Comparison of ENCODE assay signal across 25 cellular contexts in genomic region chr2:168062054-168062453, GRCh38.
A peak's percentile ranks its signal among the peaks of the same experiment; 100 is the strongest.
DNase-seq lines count a peak whose midpoint lies in the region; ATAC-seq, FAIRE-seq and TF ChIP-seq lines count a peak whose summit lies in the region.
"Had no signal": no experiment of that assay in that cellular context is flagged by ENCODE, and none has a peak within 500 bp of the region (broad histone marks: within the 10 kb centered on the region; RNA-seq: fewer than 3 reads in every experiment).

No MANE protein-coding gene starts in this region.

- 58 to 63% methylated on average over 6 of the region's 6 CpGs for WGBS in body of pancreas, 2 donors

- peaks cover 57% of the 10 kb centered on the region for H3K36me3 Mint-ChIP-seq in nephron (ENCODE audit: low read depth)

- in situ Hi-C loops in Caki2 (cut with HindIII; ENCODE audit: low pct_unique_long_range_greater_than_20kb, low sequenced_read_pairs), result no loop called here

- no peak for TF ChIP-seq CTCF in body of pancreas (IDR thresholded peaks at IDR 0.05)
- no peak for TF ChIP-seq CTCF in kidney (IDR thresholded peaks at IDR 0.05; ENCODE audit: borderline replicate concordance, extremely low read depth, insufficient read depth)
- TF ChIP-seq CTCF in nephron (IDR thresholded peaks at IDR 0.05; ENCODE audit: unreplicated experiment in 3 of 3), result no peak

- no peak overlapping the region for H3K27ac ChIP-seq in body of pancreas
- H3K27ac ChIP-seq in kidney (ENCODE audit: low read depth in 2 of 2, low read length in 2 of 2), result no peak overlapping the region
- H3K27ac ChIP-seq: 22Rv1, GM23248 had no signal

- ATAC-seq in body of pancreas, result peak; percentile 21
- no peak for ATAC-seq in activated CD4-positive, CD25-positive, alpha-beta regulatory T cell treated with anti-CD3 and anti-CD28 coated beads, Interleukin-2, amount 50 U/mL, for 24 hours
- ATAC-seq: GM12878 had no signal

- no peak overlapping the region for H3K4me3 ChIP-seq in body of pancreas
- peak overlapping the region in 1 of 2 donors; percentile 21 for H3K4me3 ChIP-seq in kidney (ENCODE audit: low read length in 2 of 2)
- H3K4me3 ChIP-seq: BLaER1 treated with 17β-estradiol and CSF1 and Interleukin-3, amounts not matched to agents 10 nM and 100 nM; GM12878; GM23248 had no signal

- DNase-seq in Caki2 (ENCODE audit: low read depth) (peak; percentile 74), body of pancreas (no peak), kidney (no peak), DMS114 treated with DMSO at 0.1 percent for 48 hours (lab: John Stamatoyannopoulos, UW; ENCODE audit: unreplicated experiment) (no peak), AG08396 (ENCODE audit: low spot score) (no peak)
- no peak for DNase-seq in activated CD4-positive, CD25-positive, alpha-beta regulatory T cell (lab: John Stamatoyannopoulos, UW)
- DNase-seq: AML-193; BE2C; CD4-positive, alpha-beta T cell; CD8-positive, alpha-beta memory T cell; DMS79; EL; GDM1; GM23248; H7; HCEC 1CT had no signal

- H3K9me3 Mint-ChIP-seq in nephron, result no peaks in the 10 kb centered on the region
- H3K9me3 Mint-ChIP-seq: CD14-positive monocyte; CD4-positive, alpha-beta T cell; CD8-positive, alpha-beta memory T cell had no signal

- H3K27me3 ChIP-seq in body of pancreas, result no peaks in the 10 kb centered on the region
- H3K27me3 ChIP-seq: BE2C; BLaER1 treated with 17β-estradiol and CSF1 and Interleukin-3, amounts not matched to agents 10 nM and 100 nM had no signal

- peak; percentile 56 for FAIRE-seq in kidney (lab: Jason Lieb, UNC)
- FAIRE-seq: A204.1, GM12878, GM19239, H1 had no signal

- H3K4me1 ChIP-seq in body of pancreas, result no peaks in the 10 kb centered on the region
- H3K4me1 ChIP-seq in kidney (ENCODE audit: control insufficient read depth in 1 of 2, insufficient read depth in 1 of 2, low read depth in 1 of 2, low read length in 2 of 2), result peaks cover 0 to 15% of the 10 kb centered on the region in 2 donors

- TF ChIP-seq POLR2A in body of pancreas (IDR thresholded peaks at IDR 0.05), result no peak

- H3K4me1 Mint-ChIP-seq in nephron, result peaks cover 12% of the 10 kb centered on the region
- H3K4me1 Mint-ChIP-seq: CD14-positive monocyte had no signal

- H3K9me3 ChIP-seq in body of pancreas (peaks cover 0 to 2% (median 0%) of the 10 kb centered on the region in 3 donors), kidney (ENCODE audit: control insufficient read depth in 1 of 2, low read length in 2 of 2) (no peaks in the 10 kb centered on the region)
- H3K9me3 ChIP-seq: BE2C; BLaER1 treated with 17β-estradiol and CSF1 and Interleukin-3, amounts not matched to agents 10 nM and 100 nM had no signal

- H3K36me3 ChIP-seq in body of pancreas (replicated peaks in 1 of 2; ENCODE audit: insufficient read depth in 1 of 2, low read depth in 2 of 2), result no peaks in the 10 kb centered on the region
- no peaks in the 10 kb centered on the region for H3K36me3 ChIP-seq in kidney (ENCODE audit: control insufficient read depth in 1 of 2, insufficient read depth in 2 of 2, low read length in 2 of 2)
- H3K36me3 ChIP-seq: BE2C had no signal

- no peak overlapping the region for H3K4me3 Mint-ChIP-seq in nephron
- H3K4me3 Mint-ChIP-seq: CD14-positive monocyte; CD4-positive, alpha-beta T cell; CD8-positive, alpha-beta memory T cell had no signal

- H3K27me3 Mint-ChIP-seq in nephron (ENCODE audit: low read depth), result no peaks in the 10 kb centered on the region
- H3K27me3 Mint-ChIP-seq: CD4-positive, alpha-beta T cell had no signal

- peak overlapping the region; percentile 0 to 85 (median 72) for H3K27ac Mint-ChIP-seq in nephron
- H3K27ac Mint-ChIP-seq: CD4-positive, alpha-beta T cell; CD8-positive, alpha-beta memory T cell had no signal

- intact Hi-C loops in body of pancreas (cut with DNase I), result no loop called here
- intact Hi-C loops in kidney (cut with DNase I), result no loop called here

- H3K9ac ChIP-seq in kidney (ENCODE audit: low read length in 2 of 2), result no peak overlapping the region
- H3K9ac ChIP-seq: BLaER1 treated with 17β-estradiol and CSF1 and Interleukin-3, amounts not matched to agents 10 nM and 100 nM; GM23248 had no signal
